In genomic region chr7:105450177-105450861, GRCh38 we compare ENCODE assay signal across 20 cellular contexts.
A peak's percentile ranks its signal among the peaks of the same experiment; 100 is the strongest.
DNase-seq lines count a peak whose midpoint lies in the region; ATAC-seq and TF ChIP-seq lines count a peak whose summit lies in the region.
"Had no signal": no experiment of that assay in that cellular context is flagged by ENCODE, and none has a peak within 500 bp of the region (broad histone marks: within the 10 kb centered on the region; RNA-seq: fewer than 3 reads in every experiment).

No MANE protein-coding gene starts in this region.

- H3K36me3 Mint-ChIP-seq in CD4-positive, CD25-positive, alpha-beta regulatory T cell: peaks cover 5% of the 10 kb centered on the region
- no peaks in the 10 kb centered on the region for H3K36me3 Mint-ChIP-seq in activated T-helper 17 cell treated with anti-CD3 and anti-CD28 coated beads, Interleukin-2, amount 50 U/mL, for 72 hours (ENCODE audit: low read depth)

- peak overlapping the region in 3 of 4 donors; percentile 38 to 74 (median 71) for H3K4me3 Mint-ChIP-seq in CD4-positive, CD25-positive, alpha-beta regulatory T cell
- peak overlapping the region; percentile 44 for H3K4me3 Mint-ChIP-seq in activated T-helper 17 cell treated with anti-CD3 and anti-CD28 coated beads, Interleukin-2, amount 50 U/mL, for 72 hours
- H3K4me3 Mint-ChIP-seq: H9 had no signal

- H3K27ac ChIP-seq in CD4-positive, CD25-positive, alpha-beta regulatory T cell (ENCODE audit: insufficient read depth, low read length, poor library complexity, severe bottlenecking): peak overlapping the region; percentile 19
- peak overlapping the region; percentile 99 for H3K27ac ChIP-seq in neutrophil
- H3K27ac ChIP-seq: 22Rv1 had no signal

- peaks cover 38 to 84% (median 47%) of the 10 kb centered on the region in 4 donors for H3K4me1 Mint-ChIP-seq in CD4-positive, CD25-positive, alpha-beta regulatory T cell
- H3K4me1 Mint-ChIP-seq in activated T-helper 17 cell treated with anti-CD3 and anti-CD28 coated beads, Interleukin-2, amount 50 U/mL, for 72 hours: peaks cover 13% of the 10 kb centered on the region

- H3K27me3 Mint-ChIP-seq in CD4-positive, CD25-positive, alpha-beta regulatory T cell: no peaks in the 10 kb centered on the region
- H3K27me3 Mint-ChIP-seq in activated T-helper 17 cell treated with anti-CD3 and anti-CD28 coated beads, Interleukin-2, amount 50 U/mL, for 72 hours: no peaks in the 10 kb centered on the region

- H3K27me3 ChIP-seq in CD4-positive, CD25-positive, alpha-beta regulatory T cell (ENCODE audit: control insufficient read depth, insufficient read depth, low read length): no peaks in the 10 kb centered on the region
- no peaks in the 10 kb centered on the region for H3K27me3 ChIP-seq in neutrophil

- peak; percentile 70 to 76 for ATAC-seq in activated CD4-positive, CD25-positive, alpha-beta regulatory T cell treated with anti-CD3 and anti-CD28 coated beads, Interleukin-2, amount 50 U/mL, for 24 hours
- no peak for ATAC-seq in CD4-positive, CD25-positive, alpha-beta regulatory T cell (ENCODE audit: low read depth in 2 of 2)
- ATAC-seq in activated T-helper 17 cell treated with anti-CD3 and anti-CD28 coated beads, Interleukin-2, amount 50 U/mL, for 72 hours (replicated peaks): peak; percentile 76
- no peak for ATAC-seq in HG02938 (IDR thresholded peaks at IDR 0.05; ENCODE audit: unreplicated experiment)
- ATAC-seq: GM12878 had no signal

- H3K9me3 Mint-ChIP-seq in CD4-positive, CD25-positive, alpha-beta regulatory T cell: peaks cover 0 to 5% (median 5%) of the 10 kb centered on the region in 7 donors
- no peaks in the 10 kb centered on the region for H3K9me3 Mint-ChIP-seq in activated T-helper 17 cell treated with anti-CD3 and anti-CD28 coated beads, Interleukin-2, amount 50 U/mL, for 72 hours
- H3K9me3 Mint-ChIP-seq: H9 had no signal

- no peak for DNase-seq in activated CD4-positive, CD25-positive, alpha-beta regulatory T cell treated with anti-CD3 and anti-CD28 coated beads, Interleukin-2, amount 50 U/mL, for 72 hours
- peak in 1 of 3 donors; percentile 21 for DNase-seq in CD4-positive, CD25-positive, alpha-beta regulatory T cell
- DNase-seq in foreskin fibroblast (no peak), NCI-H1417 treated with DMSO at 0.1 percent for 48 hours (lab: John Stamatoyannopoulos, UW) (no peak)
- DNase-seq: COR-L47; H9; KBM-7; NCI-H1105; NCI-H1694; NCI-H2081 treated with DMSO at 0.1 percent for 48 hours; NCI-H748 treated with DMSO at 0.1 percent for 48 hours; NK-92 treated with Interleukin-12 subunit alpha and Interleukin-12 subunit beta, amount 100 ng/mL, for 24 hours; OCI-M1; Right ventricle myocardium superior had no signal

- H3K9me3 ChIP-seq in CD4-positive, CD25-positive, alpha-beta regulatory T cell (ENCODE audit: control insufficient read depth in 2 of 2, low read length in 2 of 2): no peaks in the 10 kb centered on the region
- H3K9me3 ChIP-seq in neutrophil: no peaks in the 10 kb centered on the region

- TF ChIP-seq CTCF in neutrophil (IDR thresholded peaks at IDR 0.05) (no peak), foreskin fibroblast (IDR thresholded peaks at IDR 0.05; ENCODE audit: low read depth, low read length) (no peak)

- H3K4me1 ChIP-seq in CD4-positive, CD25-positive, alpha-beta regulatory T cell (ENCODE audit: control insufficient read depth, insufficient read depth, low read length, poor library complexity, severe bottlenecking): peaks cover 51% of the 10 kb centered on the region
- peaks cover 84 to 91% of the 10 kb centered on the region in 2 experiments for H3K4me1 ChIP-seq in neutrophil (ENCODE audit: control insufficient read depth in 1 of 2, insufficient read depth in 1 of 2, low read depth in 1 of 2, low read length in 1 of 2)

- peak overlapping the region; percentile 83 to 99 (median 91) for H3K27ac Mint-ChIP-seq in CD4-positive, CD25-positive, alpha-beta regulatory T cell
- H3K27ac Mint-ChIP-seq in activated T-helper 17 cell treated with anti-CD3 and anti-CD28 coated beads, Interleukin-2, amount 50 U/mL, for 72 hours: peak overlapping the region; percentile 70
- H3K27ac Mint-ChIP-seq: H9 had no signal

- no peaks in the 10 kb centered on the region for H3K36me3 ChIP-seq in CD4-positive, CD25-positive, alpha-beta regulatory T cell (ENCODE audit: control insufficient read depth, insufficient read depth, low read length)
- no peaks in the 10 kb centered on the region for H3K36me3 ChIP-seq in neutrophil

- no peak overlapping the region for H3K4me3 ChIP-seq in CD4-positive, CD25-positive, alpha-beta regulatory T cell (ENCODE audit: low read depth, low read length)
- H3K4me3 ChIP-seq in neutrophil (ENCODE audit: low read depth in 1 of 2, low read length in 1 of 2): no peak overlapping the region
- H3K4me3 ChIP-seq in foreskin fibroblast (ENCODE audit: low read depth in 1 of 2, low read length in 2 of 2): no peak overlapping the region
- H3K4me3 ChIP-seq: GM12878 had no signal

Comparison
In these comparisons a context has a peak if more than half of its experiments do, and no peak if none do; other contexts are left out.
1. ATAC-seq: peak in activated CD4-positive, CD25-positive, alpha-beta regulatory T cell treated with anti-CD3 and anti-CD28 coated beads, Interleukin-2, amount 50 U/mL, for 24 hours (2 of 2) and activated T-helper 17 cell treated with anti-CD3 and anti-CD28 coated beads, Interleukin-2, amount 50 U/mL, for 72 hours (single experiment); none in CD4-positive, CD25-positive, alpha-beta regulatory T cell (0 of 2) and HG02938 (single experiment).